8 cellular contexts compared by ENCODE assay signal in the genomic region with DNA sequence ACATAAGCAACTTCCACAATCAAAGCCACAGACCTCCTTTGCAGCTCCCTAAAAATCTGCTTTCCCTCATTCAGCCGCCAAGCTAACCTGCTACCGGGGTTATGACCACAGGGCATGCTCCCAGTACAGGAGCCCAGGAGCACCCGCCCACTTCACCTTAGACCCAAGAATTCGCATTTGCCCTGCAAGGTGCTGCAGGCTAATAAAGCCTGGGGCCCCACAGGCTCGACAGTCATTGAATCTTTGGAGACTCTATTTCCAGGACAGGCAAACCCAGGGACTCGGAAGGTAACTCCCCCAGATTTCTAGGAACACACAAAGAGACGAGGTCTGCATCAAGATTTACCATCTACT. TPM values are rescaled to one million over a fixed set of nuclear protein-coding genes. Genes with fewer than 3 reads are reported as not detected.
DNase-seq lines count a peak whose midpoint lies in the region; ATAC-seq and TF ChIP-seq lines count a peak whose summit lies in the region.

No MANE protein-coding gene starts in this region.

- no peak for TF ChIP-seq CTCF in heart left ventricle (IDR thresholded peaks at IDR 0.05)
- no peak for TF ChIP-seq CTCF in lower leg skin (IDR thresholded peaks at IDR 0.05)

- DNase-seq in heart left ventricle (peak in 1 of 5 donors; percentile 28), left ventricle myocardium superior (no peak), lower leg skin (ENCODE audit: low spot score in 2 of 2) (no peak)
- peak; percentile 41 for DNase-seq in activated CD4-positive, alpha-beta memory T cell treated with anti-CD3 and anti-CD28 coated beads for 36 hours
- no peak for DNase-seq in stimulated activated naive B cell treated with anti-CD40 and anti-IgM and Interleukin-4, amounts not matched to agents 10 μg/mL and 1 μg/mL and 100 μg/mL, for 72 hours

- peaks cover 51% of the 10 kb centered on the region for H3K4me1 Mint-ChIP-seq in activated CD4-positive, alpha-beta memory T cell treated with anti-CD3 and anti-CD28 coated beads for 36 hours (ENCODE audit: low read depth)
- H3K4me1 Mint-ChIP-seq in stimulated activated naive B cell treated with anti-CD40 and anti-IgM and Interleukin-4, amounts not matched to agents 10 μg/mL and 1 μg/mL and 100 μg/mL, for 72 hours: peaks cover 57 to 74% of the 10 kb centered on the region in 2 donors

- no peaks in the 10 kb centered on the region for H3K9me3 Mint-ChIP-seq in activated CD4-positive, alpha-beta memory T cell treated with anti-CD3 and anti-CD28 coated beads for 36 hours
- H3K9me3 Mint-ChIP-seq in stimulated activated naive B cell treated with anti-CD40 and anti-IgM and Interleukin-4, amounts not matched to agents 10 μg/mL and 1 μg/mL and 100 μg/mL, for 72 hours: no peaks in the 10 kb centered on the region

- H3K27me3 ChIP-seq in heart left ventricle (no peaks in the 10 kb centered on the region), iPS-15b (ENCODE audit: control insufficient read depth, insufficient read depth, low read length) (no peaks in the 10 kb centered on the region)

- intact Hi-C loops in heart left ventricle (cut with DNase I): loop anchor here (1.0 to 10.0 kb wide), 9 partner anchors 42 to 148 kb away; no protein-coding TSS in a partner anchor
- intact Hi-C loops in left ventricle myocardium superior (cut with micrococcal nuclease): loop anchor here (10.0 kb wide), 2 partner anchors 64 to 144 kb away; no protein-coding TSS in a partner anchor
- intact Hi-C loops in activated CD4-positive, alpha-beta memory T cell treated with anti-CD3 and anti-CD28 coated beads for 36 hours (cut with micrococcal nuclease): loop anchor here (5.0 to 10.0 kb wide), 2 partner anchors 367 to 616 kb away; partner anchors contain the start of gene SETX
- intact Hi-C loops in lower leg skin (cut with DNase I; ENCODE audit: low total_unique reads): no loop called here

- 21 to 28% (median 24%) methylated on average over 5 to 7 of the region's 7 CpGs for WGBS in heart left ventricle, 4 donors
- 6 to 16% methylated on average over 4 to 7 of the region's 7 CpGs for WGBS in lower leg skin, 2 donors

- peak overlapping the region; percentile 90 for H3K27ac Mint-ChIP-seq in activated CD4-positive, alpha-beta memory T cell treated with anti-CD3 and anti-CD28 coated beads for 36 hours
- peak overlapping the region; percentile 95 for H3K27ac Mint-ChIP-seq in stimulated activated naive B cell treated with anti-CD40 and anti-IgM and Interleukin-4, amounts not matched to agents 10 μg/mL and 1 μg/mL and 100 μg/mL, for 72 hours

- TF ChIP-seq POLR2A in heart left ventricle (IDR thresholded peaks at IDR 0.05) (no peak), lower leg skin (IDR thresholded peaks at IDR 0.05) (no peak)

- peak overlapping the region; percentile 54 for H3K9ac ChIP-seq in iPS-15b (ENCODE audit: low read depth, low read length)

- H3K27ac ChIP-seq in heart left ventricle: peak overlapping the region; percentile 80 to 96 (median 88)

- H3K4me3 ChIP-seq in heart left ventricle (peak overlapping the region; percentile 29 to 93 (median 72)), iPS-15b (ENCODE audit: low read depth, low read length) (peak overlapping the region; percentile 79), lower leg skin (ENCODE audit: low read depth, poor library complexity, severe bottlenecking) (no peak overlapping the region)

- H3K4me3 Mint-ChIP-seq in activated CD4-positive, alpha-beta memory T cell treated with anti-CD3 and anti-CD28 coated beads for 36 hours: peak overlapping the region; percentile 91
- peak overlapping the region; percentile 93 to 96 for H3K4me3 Mint-ChIP-seq in stimulated activated naive B cell treated with anti-CD40 and anti-IgM and Interleukin-4, amounts not matched to agents 10 μg/mL and 1 μg/mL and 100 μg/mL, for 72 hours

- H3K36me3 Mint-ChIP-seq in activated CD4-positive, alpha-beta memory T cell treated with anti-CD3 and anti-CD28 coated beads for 36 hours: peaks cover 27% of the 10 kb centered on the region
- peaks cover 47 to 49% of the 10 kb centered on the region in 2 donors for H3K36me3 Mint-ChIP-seq in stimulated activated naive B cell treated with anti-CD40 and anti-IgM and Interleukin-4, amounts not matched to agents 10 μg/mL and 1 μg/mL and 100 μg/mL, for 72 hours

- POLR2A ChIA-PET in activated CD4-positive, alpha-beta memory T cell treated with anti-CD3 and anti-CD28 coated beads for 36 hours (lab: Charles Lee): interaction anchor here (0.8 to 1.7 kb wide), 9 partner anchors 10 to 97 kb away, joined by 3 to 13 read pairs (median 4); no protein-coding TSS in a partner anchor

- H3K4me1 ChIP-seq in heart left ventricle (peaks cover 7 to 59% (median 43%) of the 10 kb centered on the region in 12 donors), iPS-15b (ENCODE audit: control insufficient read depth, insufficient read depth, low read length) (peaks cover 6% of the 10 kb centered on the region)

- CTCF ChIA-PET in activated CD4-positive, alpha-beta memory T cell treated with anti-CD3 and anti-CD28 coated beads for 36 hours (lab: Charles Lee): interaction anchor here (0.8 to 5.7 kb wide), 29 partner anchors 8 to 465 kb away, joined by 3 to 65 read pairs (median 5); partner anchors contain the start of gene POMT1

- peak in 1 of 4 donors; percentile 3 for ATAC-seq in heart left ventricle
- ATAC-seq in left ventricle myocardium superior: no peak
- peak; percentile 12 to 26 for ATAC-seq in stimulated activated naive B cell treated with anti-CD40 and anti-IgM and Interleukin-4, amounts not matched to agents 10 μg/mL and 1 μg/mL and 100 μg/mL, for 72 hours (replicated peaks)
- ATAC-seq in GM18517 (IDR thresholded peaks at IDR 0.05; ENCODE audit: unreplicated experiment): no peak
- ATAC-seq in HG02798 (IDR thresholded peaks at IDR 0.05; ENCODE audit: poor library complexity, unreplicated experiment): no peak

- no peaks in the 10 kb centered on the region for H3K27me3 Mint-ChIP-seq in activated CD4-positive, alpha-beta memory T cell treated with anti-CD3 and anti-CD28 coated beads for 36 hours
- H3K27me3 Mint-ChIP-seq in stimulated activated naive B cell treated with anti-CD40 and anti-IgM and Interleukin-4, amounts not matched to agents 10 μg/mL and 1 μg/mL and 100 μg/mL, for 72 hours: no peaks in the 10 kb centered on the region

- no peaks in the 10 kb centered on the region for H3K9me3 ChIP-seq in heart left ventricle
- no peaks in the 10 kb centered on the region for H3K9me3 ChIP-seq in iPS-15b (ENCODE audit: control insufficient read depth, insufficient read depth, low read length)

- H3K36me3 ChIP-seq in heart left ventricle (peaks cover 0 to 9% (median 0%) of the 10 kb centered on the region in 9 donors), iPS-15b (ENCODE audit: control insufficient read depth, insufficient read depth, low read length) (no peaks in the 10 kb centered on the region)

RNA-seq across cellular contexts. Expression of gene RAPGEF1, which starts 1.1 kb away (rescaled TPM):
- total RNA-seq in heart left ventricle (100 to 1,000 TPM in 7 of 9 donors, 10 to 100 TPM in 2; 81.9 to 161 (median 116) TPM), left ventricle myocardium superior (156 TPM), lower leg skin (10 to 100 TPM; 18.0 to 70.8 (median 43.5) TPM)
- 100 to 1,000 TPM in 1 of 2 donors, 10 to 100 TPM in 1; 50.6 to 114 TPM for polyA plus RNA-seq in heart left ventricle
- total RNA-seq in activated CD4-positive, alpha-beta memory T cell treated with anti-CD3 and anti-CD28 coated beads for 36 hours: 10 to 100 TPM; 91.9 to 92.3 TPM

Comparison
In these comparisons a context has a peak if more than half of its experiments do, and no peak if none do; other contexts are left out.
1. ATAC-seq: peak in stimulated activated naive B cell treated with anti-CD40 and anti-IgM and Interleukin-4, amounts not matched to agents 10 μg/mL and 1 μg/mL and 100 μg/mL, for 72 hours (2 of 2); none in left ventricle myocardium superior (single experiment), GM18517 (single experiment) and HG02798 (single experiment).